ENCODE assay signal across 8 cellular contexts in the genomic region with DNA sequence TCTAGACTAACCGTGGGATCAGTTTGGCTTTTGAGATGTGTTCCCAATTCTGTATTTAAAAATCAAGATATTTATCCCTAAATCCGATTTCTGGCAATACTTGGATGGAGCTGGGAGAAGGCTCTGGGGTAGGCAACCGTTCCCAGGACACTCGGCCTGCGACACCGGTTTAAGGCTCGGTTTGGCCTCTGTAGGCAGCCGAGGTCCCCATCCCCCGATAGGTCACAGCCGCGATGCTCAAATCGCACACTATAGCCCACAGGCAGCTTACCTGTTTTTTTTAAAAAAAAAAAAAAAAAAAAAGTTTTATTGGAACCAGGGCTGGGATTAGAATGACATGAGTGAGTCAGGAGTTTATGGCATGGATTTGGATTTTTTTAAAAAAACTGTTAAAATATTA.
DNase-seq lines count a peak whose midpoint lies in the region; ATAC-seq and TF ChIP-seq lines count a peak whose summit lies in the region.

No MANE protein-coding gene starts in this region.

- ATAC-seq in GM18517 (IDR thresholded peaks at IDR 0.05; ENCODE audit: unreplicated experiment) (no peak), GM18861 (IDR thresholded peaks at IDR 0.05; ENCODE audit: unreplicated experiment) (no peak)

- H3K36me3 ChIP-seq in duodenal mucosa (ENCODE audit: control insufficient read depth in 1 of 2, insufficient read depth in 2 of 2, low read length in 2 of 2) = no peaks in the 10 kb centered on the region

- no peaks in the 10 kb centered on the region for H3K9me3 Mint-ChIP-seq in nephron progenitor cell

- peak overlapping the region; percentile 99 for H3K4me3 Mint-ChIP-seq in nephron progenitor cell

- H3K4me3 ChIP-seq in duodenal mucosa (ENCODE audit: low read depth in 1 of 2, low read length in 2 of 2) = peak overlapping the region; percentile 95 to 99

- peaks cover 13 to 18% of the 10 kb centered on the region in 2 donors for H3K4me1 ChIP-seq in duodenal mucosa (ENCODE audit: control insufficient read depth in 1 of 2, insufficient read depth in 2 of 2, low read length in 2 of 2)

- DNase-seq in LoVo (ENCODE audit: low spot score) (peak; percentile 6), nephron progenitor cell (peak; percentile 4), Kasumi-1 (lab: John Stamatoyannopoulos, UW) (no peak)
- DNase-seq in NK-92 treated with Interleukin-12 subunit alpha and Interleukin-12 subunit beta, amount 100 ng/mL, for 24 hours (lab: John Stamatoyannopoulos, UW) = no peak

- H3K4me1 Mint-ChIP-seq in nephron progenitor cell = peaks cover 25% of the 10 kb centered on the region

- H3K9ac ChIP-seq in duodenal mucosa (ENCODE audit: low read depth in 1 of 2, low read length in 2 of 2) = peak overlapping the region; percentile 64 to 84

- H3K27me3 Mint-ChIP-seq in nephron progenitor cell (ENCODE audit: low read depth, poor library complexity) = peaks cover 51% of the 10 kb centered on the region

- no peaks in the 10 kb centered on the region for H3K27me3 ChIP-seq in duodenal mucosa (ENCODE audit: control insufficient read depth in 1 of 2, insufficient read depth in 2 of 2, low read length in 2 of 2)

- no peaks in the 10 kb centered on the region for H3K36me3 Mint-ChIP-seq in nephron progenitor cell (ENCODE audit: low read depth)

- no peak overlapping the region for H3K27ac Mint-ChIP-seq in nephron progenitor cell

- no peak for TF ChIP-seq CTCF in C4-2B (conservative IDR thresholded peaks at IDR 0.05)
- TF ChIP-seq CTCF in nephron progenitor cell (IDR thresholded peaks at IDR 0.05) = no peak

- H3K27ac ChIP-seq in C4-2B (peak overlapping the region; percentile 79), duodenal mucosa (ENCODE audit: low read depth, low read length) (no peak overlapping the region)

- H3K9me3 ChIP-seq in duodenal mucosa (ENCODE audit: control insufficient read depth in 1 of 2, low read length in 2 of 2) = no peaks in the 10 kb centered on the region

Comparison
In these comparisons a context has a peak if more than half of its experiments do, and no peak if none do; other contexts are left out.
1. DNase-seq: peak in LoVo (single experiment) and nephron progenitor cell (single experiment); none in Kasumi-1 (0 of 2) and NK-92 treated with Interleukin-12 subunit alpha and Interleukin-12 subunit beta, amount 100 ng/mL, for 24 hours (single experiment).